10 cellular contexts compared by ENCODE assay signal in genomic region chr1:50425376-50426107, GRCh38. TPM values are rescaled to one million over a fixed set of nuclear protein-coding genes. Genes with fewer than 3 reads are reported as not detected.
DNase-seq lines count a peak whose midpoint lies in the region; ATAC-seq, FAIRE-seq and TF ChIP-seq lines count a peak whose summit lies in the region.
"Had no signal": no experiment of that assay in that cellular context is flagged by ENCODE, and none has a peak within 500 bp of the region (broad histone marks: within the 10 kb centered on the region; RNA-seq: fewer than 3 reads in every experiment).

No MANE protein-coding gene starts in this region.

- H3K27me3 Mint-ChIP-seq in activated CD4-positive, alpha-beta memory T cell treated with anti-CD3 and anti-CD28 coated beads, Interleukin-2, amount 10 ng/mL, durations not matched to agents 7 days and 5 days, result peaks cover 88% of the 10 kb centered on the region
- peaks cover 40 to 57% (median 57%) of the 10 kb centered on the region in 3 donors for H3K27me3 Mint-ChIP-seq in immature natural killer cell (ENCODE audit: low read depth in 3 of 3)

- H3K9me3 Mint-ChIP-seq in activated CD4-positive, alpha-beta memory T cell treated with anti-CD3 and anti-CD28 coated beads, Interleukin-2, amount 10 ng/mL, durations not matched to agents 7 days and 5 days, result no peaks in the 10 kb centered on the region
- H3K9me3 Mint-ChIP-seq in immature natural killer cell, result no peaks in the 10 kb centered on the region

- ATAC-seq in HG03520 (IDR thresholded peaks at IDR 0.05; ENCODE audit: unreplicated experiment), result no peak
- ATAC-seq: heart right ventricle had no signal

- in situ Hi-C loops in GM13977 (cut with MboI; ENCODE audit: low pct_unique_long_range_greater_than_20kb, low sequenced_read_pairs, unreplicated experiment), result no loop called here

- peak overlapping the region; percentile 27 for H3K4me3 Mint-ChIP-seq in activated CD4-positive, alpha-beta memory T cell treated with anti-CD3 and anti-CD28 coated beads, Interleukin-2, amount 10 ng/mL, durations not matched to agents 7 days and 5 days
- H3K4me3 Mint-ChIP-seq in immature natural killer cell, result peak overlapping the region; percentile 85 to 96 (median 89)

- no peak for FAIRE-seq in GM12891 (lab: Jason Lieb, UNC)

- CTCF ChIA-PET in activated CD4-positive, alpha-beta memory T cell treated with anti-CD3 and anti-CD28 coated beads, Interleukin-2, amount 10 ng/mL, durations not matched to agents 7 days and 5 days (lab: Charles Lee), result interaction anchor here (2.5 kb wide), 1 partner anchor 10 kb away, joined by 7 read pairs; no protein-coding TSS in a partner anchor

- TF ChIP-seq CTCF in AG09309 (IDR thresholded peaks at IDR 0.05; ENCODE audit: control insufficient read depth, insufficient read depth, low read depth, low read length, missing control alignments) (peak; percentile 7), GM13977 (IDR thresholded peaks at IDR 0.05; ENCODE audit: extremely low read depth, insufficient read depth, missing control alignments) (no peak)

- H3K27ac Mint-ChIP-seq in activated CD4-positive, alpha-beta memory T cell treated with anti-CD3 and anti-CD28 coated beads, Interleukin-2, amount 10 ng/mL, durations not matched to agents 7 days and 5 days, result no peak overlapping the region
- no peak overlapping the region for H3K27ac Mint-ChIP-seq in immature natural killer cell

- H3K36me3 Mint-ChIP-seq in activated CD4-positive, alpha-beta memory T cell treated with anti-CD3 and anti-CD28 coated beads, Interleukin-2, amount 10 ng/mL, durations not matched to agents 7 days and 5 days (ENCODE audit: low read depth), result peaks cover 14% of the 10 kb centered on the region
- peaks cover 0 to 6% (median 4%) of the 10 kb centered on the region in 3 donors for H3K36me3 Mint-ChIP-seq in immature natural killer cell

- peaks cover 47% of the 10 kb centered on the region for H3K4me1 Mint-ChIP-seq in activated CD4-positive, alpha-beta memory T cell treated with anti-CD3 and anti-CD28 coated beads, Interleukin-2, amount 10 ng/mL, durations not matched to agents 7 days and 5 days
- H3K4me1 Mint-ChIP-seq in immature natural killer cell, result peaks cover 38 to 49% of the 10 kb centered on the region in 2 donors

- no peak for TF ChIP-seq POLR2A in GM12891 (IDR thresholded peaks at IDR 0.05; ENCODE audit: low read depth, low read length)

- POLR2A ChIA-PET in activated CD4-positive, alpha-beta memory T cell treated with anti-CD3 and anti-CD28 coated beads, Interleukin-2, amount 10 ng/mL, durations not matched to agents 7 days and 5 days (lab: Charles Lee), result no interaction called here

- no peak overlapping the region for H3K4me3 ChIP-seq in AG09309 (ENCODE audit: control insufficient read depth, low read depth, low read length)

- DNase-seq in AG09309 (ENCODE audit: low read depth) (no peak), GM13977 (ENCODE audit: low spot score) (peak; percentile 52), immature natural killer cell (no peak), GM12891 (ENCODE audit: insufficient read length, low spot score) (no peak), NCI-H146 treated with DMSO at 0.1 percent for 48 hours (lab: John Stamatoyannopoulos, UW; ENCODE audit: unreplicated experiment) (no peak)
- no peak for DNase-seq in activated CD4-positive, alpha-beta memory T cell treated with anti-CD3 and anti-CD28 coated beads, Interleukin-2, amount 10 ng/mL, durations not matched to agents 7 days and 5 days
- no peak for DNase-seq in stimulated activated CD4-positive, alpha-beta T cell treated with anti-CD3 and anti-CD28 coated beads, Interleukin-2, amount 100 ng/mL, for 24 hours
- DNase-seq: heart right ventricle, NCI-H446 treated with DMSO at 0.1 percent for 48 hours had no signal

TF ChIP-seq in GM12891, 5 proteins besides CTCF, POLR2A, EP300 and RAD21:
- TF ChIP-seq POLR2AphosphoS5 (IDR thresholded peaks at IDR 0.05; ENCODE audit: low read depth, low read length) (no peak), POU2F2 (IDR thresholded peaks at IDR 0.05; ENCODE audit: low read depth, low read length) (no peak), PAX5 (IDR thresholded peaks at IDR 0.05; ENCODE audit: insufficient read depth, low read length, severe bottlenecking) (no peak), SPI1 (IDR thresholded peaks at IDR 0.05; ENCODE audit: low read depth, low read length) (no peak), TAF1 (IDR thresholded peaks at IDR 0.05; ENCODE audit: low read depth, low read length) (no peak)

RNA-seq across cellular contexts. Expression of gene DMRTA2, which starts 2.3 kb away (rescaled TPM):
- total RNA-seq in activated CD4-positive, alpha-beta memory T cell treated with anti-CD3 and anti-CD28 coated beads, Interleukin-2, amount 10 ng/mL, durations not matched to agents 7 days and 5 days, result not detected
- polyA plus RNA-seq in immature natural killer cell, result not detected
- 0.04 TPM for polyA plus RNA-seq in GM12891 (2012; ENCODE audit: low read depth, missing spikeins)
- polyA plus RNA-seq: heart right ventricle had no signal
